1 cellular context compared by ENCODE assay signal in genomic region chr6:3023663-3024483, GRCh38.
TF ChIP-seq lines count a peak whose summit lies in the region.

No MANE protein-coding gene starts in this region.

TF ChIP-seq in HCT116, 20 proteins besides CTCF, POLR2A, EP300 and RAD21 (continued from another document):
- TF ChIP-seq ZBTB33 (IDR thresholded peaks at IDR 0.05; ENCODE audit: extremely low read depth, insufficient replicate concordance, low read length) (peak; percentile 70), FOSL1 (IDR thresholded peaks at IDR 0.05; ENCODE audit: low read depth) (peak; percentile 75; the same call in 1 of the 2 replicates), JUND (IDR thresholded peaks at IDR 0.05) (peak; percentile 76), SP1 (IDR thresholded peaks at IDR 0.05; ENCODE audit: low read depth) (peak; percentile 94), CBX3 (IDR thresholded peaks at IDR 0.05; ENCODE audit: low read depth) (peak; percentile 93), MAX (IDR thresholded peaks at IDR 0.05) (peak; percentile 98), TCF7L2 (IDR thresholded peaks at IDR 0.05; ENCODE audit: borderline replicate concordance, extremely low read depth, insufficient read depth, insufficient read length) (peak; percentile 67), POLR2AphosphoS5 (IDR thresholded peaks at IDR 0.05; ENCODE audit: low read depth, low read length) (peak; percentile 80), ZNF274 (IDR thresholded peaks at IDR 0.05; ENCODE audit: low read depth, low read length) (no peak)
